10 cellular contexts compared by ENCODE assay signal in the genomic region with DNA sequence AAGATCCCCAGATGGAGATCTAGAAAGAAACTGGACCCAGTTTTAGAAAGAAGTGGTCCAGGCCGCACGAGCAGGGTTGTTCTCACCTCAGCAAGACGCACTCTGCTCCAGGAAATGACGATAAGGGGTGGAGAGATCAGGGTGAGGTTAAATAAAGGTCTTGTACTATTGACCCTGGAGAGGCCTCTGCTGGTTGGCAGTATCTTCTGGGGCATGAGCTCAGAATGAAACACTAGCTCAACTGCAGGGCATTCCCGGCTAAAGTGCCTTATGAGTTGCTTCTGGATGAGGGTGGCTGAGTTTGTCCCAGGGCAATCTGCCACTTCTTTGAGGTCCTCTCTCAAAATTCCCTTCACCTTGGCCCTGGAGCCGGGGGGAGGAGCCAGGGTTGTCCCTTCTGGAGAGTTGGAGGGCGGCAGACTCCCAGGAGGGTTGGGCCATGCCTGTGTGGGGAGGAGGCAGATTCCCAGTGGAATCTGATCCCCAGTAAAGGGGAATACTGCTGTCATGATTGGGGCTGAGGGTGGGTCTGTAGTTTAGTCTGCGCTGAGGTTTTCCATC. TPM values are rescaled to one million over a fixed set of nuclear protein-coding genes. Genes with fewer than 3 reads are reported as not detected.
DNase-seq lines count a peak whose midpoint lies in the region; ATAC-seq, FAIRE-seq and TF ChIP-seq lines count a peak whose summit lies in the region.
"Had no signal": no experiment of that assay in that cellular context is flagged by ENCODE, and none has a peak within 500 bp of the region (broad histone marks: within the 10 kb centered on the region; RNA-seq: fewer than 3 reads in every experiment).

No MANE protein-coding gene starts in this region.

- peak overlapping the region in 1 of 2 donors; percentile 68 for H3K9ac ChIP-seq in colonic mucosa (ENCODE audit: low read depth in 2 of 2, low read length in 2 of 2)
- H3K9ac ChIP-seq in SK-N-SH: no peak overlapping the region

- 90% methylated on average over 5 of the region's 8 CpGs for WGBS in SK-N-SH (ENCODE audit: low lambda C conversion rate)

- H3K27ac Mint-ChIP-seq in activated T-cell treated with anti-CD3 and anti-CD28 coated beads, Interleukin-2, amount 50 U/mL, for 72 hours: no peak overlapping the region

- no peak for FAIRE-seq in H54 (lab: Jason Lieb, UNC)
- FAIRE-seq: colon had no signal

- H3K4me1 ChIP-seq in colonic mucosa (peaks cover 25% of the 10 kb centered on the region), uterus (peaks cover 16 to 28% of the 10 kb centered on the region in 2 donors), SK-N-SH (ENCODE audit: control insufficient read depth in 1 of 2, insufficient read depth in 2 of 2, low read depth in 1 of 2, low read length in 1 of 2) (peaks cover 18 to 90% of the 10 kb centered on the region in 2 experiments)

- intact Hi-C loops in colonic mucosa (cut with DNase I): no loop called here
- intact Hi-C loops in uterus (cut with DNase I; ENCODE audit: low total_unique reads): no loop called here

- TF ChIP-seq CTCF in colonic mucosa (IDR thresholded peaks at IDR 0.05): no peak
- TF ChIP-seq CTCF in uterus (IDR thresholded peaks at IDR 0.05): no peak
- TF ChIP-seq CTCF in SK-N-SH (IDR thresholded peaks at IDR 0.05): no peak

- H3K27ac ChIP-seq in colonic mucosa (peak overlapping the region; percentile 70), uterus (peak overlapping the region; percentile 41 to 94), SK-N-SH (ENCODE audit: low read depth in 2 of 2, low read length in 1 of 2) (peak overlapping the region in 1 of 2 experiments; percentile 50; a peak in 1 of 4 replicates)

- H4K20me1 ChIP-seq in SK-N-SH (ENCODE audit: insufficient read depth): no peaks in the 10 kb centered on the region

- peak; percentile 37 to 86 for ATAC-seq in activated T-cell treated with anti-CD3 and anti-CD28 coated beads, Interleukin-2, amount 50 U/mL, for 72 hours (replicated peaks in 1 of 2)

- peaks cover 22% of the 10 kb centered on the region for H3K27me3 Mint-ChIP-seq in activated T-cell treated with anti-CD3 and anti-CD28 coated beads, Interleukin-2, amount 50 U/mL, for 72 hours (ENCODE audit: low read depth)

- no peak for TF ChIP-seq POLR2A in uterus (IDR thresholded peaks at IDR 0.05)
- no peak for TF ChIP-seq POLR2A in H54 (IDR thresholded peaks at IDR 0.05; ENCODE audit: low read depth, low read length)

- DNase-seq in activated T-cell treated with anti-CD3 and anti-CD28 coated beads, Interleukin-2, amount 50 U/mL, for 72 hours: no peak
- DNase-seq in activated T-cell treated with anti-CD3 and anti-CD28 coated beads, Interleukin-2, amount 50 U/mL, for 48 hours: no peak
- DNase-seq in colonic mucosa: peak; percentile 66
- DNase-seq in medulla oblongata (ENCODE audit: extremely low spot score): peak; percentile 46
- peak in 1 of 2 donors; percentile 49 for DNase-seq in uterus
- no peak for DNase-seq in SK-N-SH
- DNase-seq in activated CD4-positive, alpha-beta T cell treated with anti-CD3 and anti-CD28 coated beads, Interleukin-2, amount 50 U/mL, for 1 hour: no peak
- no peak for DNase-seq in H54 (ENCODE audit: insufficient read length, low spot score)
- DNase-seq: NCI-H1092 treated with DMSO at 0.1 percent for 48 hours had no signal

- H3K4me3 Mint-ChIP-seq in activated T-cell treated with anti-CD3 and anti-CD28 coated beads, Interleukin-2, amount 50 U/mL, for 72 hours: no peak overlapping the region

- CTCF ChIA-PET in SK-N-SH (lab: Yijun Ruan, JAX): interaction anchor here (1.8 to 22.5 kb wide), 7 partner anchors 11 to 107 kb away, joined by 5 to 390 read pairs (median 85); partner anchors contain the start of genes C1QTNF5, MFRP and USP2

- H3K9me2 ChIP-seq in SK-N-SH: no peaks in the 10 kb centered on the region

- H3K36me3 ChIP-seq in colonic mucosa: no peaks in the 10 kb centered on the region
- H3K36me3 ChIP-seq in uterus: no peaks in the 10 kb centered on the region
- H3K36me3 ChIP-seq in SK-N-SH (replicated peaks in 1 of 2; ENCODE audit: control insufficient read depth in 1 of 2, insufficient read depth in 2 of 2, low read length in 1 of 2): no peaks in the 10 kb centered on the region

- no peaks in the 10 kb centered on the region for H3K79me2 ChIP-seq in SK-N-SH (ENCODE audit: insufficient read depth)

- H3K9me3 ChIP-seq in colonic mucosa (no peaks in the 10 kb centered on the region), uterus (no peaks in the 10 kb centered on the region), SK-N-SH (no peaks in the 10 kb centered on the region)

- H3K4me3 ChIP-seq in colonic mucosa (no peak overlapping the region), uterus (no peak overlapping the region), SK-N-SH (ENCODE audit: low read depth in 2 of 2, low read length in 1 of 2) (no peak overlapping the region)

- peaks cover 8% of the 10 kb centered on the region for H3K4me1 Mint-ChIP-seq in activated T-cell treated with anti-CD3 and anti-CD28 coated beads, Interleukin-2, amount 50 U/mL, for 72 hours (ENCODE audit: low read depth)

- no peak for TF ChIP-seq RAD21 in SK-N-SH (IDR thresholded peaks at IDR 0.05; ENCODE audit: low read length)

- no peaks in the 10 kb centered on the region for H3K9me3 Mint-ChIP-seq in activated T-cell treated with anti-CD3 and anti-CD28 coated beads, Interleukin-2, amount 50 U/mL, for 72 hours

- TF ChIP-seq EP300 in SK-N-SH (IDR thresholded peaks at IDR 0.05; ENCODE audit: borderline replicate concordance in 1 of 2, low read depth in 1 of 2, low read length in 1 of 2): no peak

- H3K27me3 ChIP-seq in colonic mucosa (no peaks in the 10 kb centered on the region), uterus (no peaks in the 10 kb centered on the region), SK-N-SH (ENCODE audit: insufficient read depth) (no peaks in the 10 kb centered on the region)

- POLR2A ChIA-PET in SK-N-SH (lab: Yijun Ruan, JAX): no interaction called here

- no peak overlapping the region for H2AFZ ChIP-seq in SK-N-SH (ENCODE audit: low read depth)

- no peaks in the 10 kb centered on the region for H3F3A ChIP-seq in SK-N-SH (replicated peaks; ENCODE audit: insufficient read depth)

- no peaks in the 10 kb centered on the region for H3K36me3 Mint-ChIP-seq in activated T-cell treated with anti-CD3 and anti-CD28 coated beads, Interleukin-2, amount 50 U/mL, for 72 hours (ENCODE audit: insufficient read depth in 2 of 2)

- no peak overlapping the region for H3K4me2 ChIP-seq in SK-N-SH

RNA-seq across cellular contexts. Expression of gene USP2, which starts 10.9 kb away (rescaled TPM):
- 1 to 10 TPM in 1 of 2 donors, under 1 TPM in 1; 0.91 to 3.0 TPM for total RNA-seq in activated T-cell treated with anti-CD3 and anti-CD28 coated beads, Interleukin-2, amount 50 U/mL, for 72 hours
- 10 to 100 TPM in 1 of 2 donors, 1 to 10 TPM in 1; 7.9 to 11.6 TPM for total RNA-seq in colonic mucosa
- 10 to 100 TPM in 1 of 4 donors, 1 to 10 TPM in 1, under 1 TPM in 1, not detected in 1; 0.29 to 28.2 (median 2.1) TPM for total RNA-seq in uterus
- polyA plus RNA-seq in SK-N-SH (2012; rRNA removed): 0.81 and 0.97 TPM in 2 replicates
- 0.46 and 0.60 TPM in 2 replicates for polyA plus RNA-seq in SK-N-SH (2012; cell fraction: cytosol; rRNA removed)
- polyA plus RNA-seq in SK-N-SH (2012; cell fraction: nucleus; rRNA removed): 1.6 TPM in 2 replicates

RNA-seq across cellular contexts. Expression of gene MFRP, which starts 24.1 kb away (rescaled TPM):
- not detected for total RNA-seq in activated T-cell treated with anti-CD3 and anti-CD28 coated beads, Interleukin-2, amount 50 U/mL, for 72 hours
- not detected for total RNA-seq in colonic mucosa
- total RNA-seq in uterus: under 1 TPM in 2 of 4 donors, not detected in 2; 0.07 to 0.26 TPM
- not detected in 2 replicates for polyA plus RNA-seq in SK-N-SH (2012; rRNA removed)
- polyA plus RNA-seq in SK-N-SH (2012; cell fraction: cytosol; rRNA removed): not detected in 2 replicates
- polyA plus RNA-seq in SK-N-SH (2012; cell fraction: nucleus; rRNA removed): not detected in 2 replicates

RNA-seq across cellular contexts. Expression of gene C1QTNF5, which starts 29.9 kb away (rescaled TPM):
- total RNA-seq in activated T-cell treated with anti-CD3 and anti-CD28 coated beads, Interleukin-2, amount 50 U/mL, for 72 hours: not detected
- 1 to 10 TPM; 5.3 to 8.7 TPM for total RNA-seq in colonic mucosa
- 10 to 100 TPM in 3 of 4 donors, 1 to 10 TPM in 1; 6.5 to 40.2 (median 35.7) TPM for total RNA-seq in uterus
- polyA plus RNA-seq in SK-N-SH (2012; rRNA removed): 0.71 and 0.76 TPM in 2 replicates
- 0.53 and 0.84 TPM in 2 replicates for polyA plus RNA-seq in SK-N-SH (2012; cell fraction: cytosol; rRNA removed)
- polyA plus RNA-seq in SK-N-SH (2012; cell fraction: nucleus; rRNA removed): 1.2 and 1.4 TPM in 2 replicates

RNA-seq across cellular contexts. Expression of gene RNF26, which starts 36.2 kb away (rescaled TPM):
- 10 to 100 TPM; 32.5 to 38.9 TPM for total RNA-seq in activated T-cell treated with anti-CD3 and anti-CD28 coated beads, Interleukin-2, amount 50 U/mL, for 72 hours
- total RNA-seq in colonic mucosa (10 to 100 TPM; 22.9 to 46.6 TPM), uterus (10 to 100 TPM in 1 of 4 donors, 1 to 10 TPM in 3; 3.3 to 23.1 (median 6.8) TPM)
- polyA plus RNA-seq in SK-N-SH (2012; rRNA removed): 26.6 and 31.9 TPM in 2 replicates
- polyA plus RNA-seq in SK-N-SH (2012; cell fraction: cytosol; rRNA removed): 14.5 and 21.8 TPM in 2 replicates
- polyA plus RNA-seq in SK-N-SH (2012; cell fraction: nucleus; rRNA removed): 10.4 and 12.2 TPM in 2 replicates

RNA-seq across cellular contexts. Expression of gene THY1, which starts 52.4 kb away (rescaled TPM):
- 1 to 10 TPM; 1.3 to 4.0 TPM for total RNA-seq in activated T-cell treated with anti-CD3 and anti-CD28 coated beads, Interleukin-2, amount 50 U/mL, for 72 hours
- total RNA-seq in colonic mucosa (1 to 10 TPM; 6.6 to 6.9 TPM), uterus (10 to 100 TPM; 10.7 to 88.9 (median 41.3) TPM)
- polyA plus RNA-seq in SK-N-SH (2012; rRNA removed): 1,091 and 1,905 TPM in 2 replicates
- 451 and 1,082 TPM in 2 replicates for polyA plus RNA-seq in SK-N-SH (2012; cell fraction: cytosol; rRNA removed)
- polyA plus RNA-seq in SK-N-SH (2012; cell fraction: nucleus; rRNA removed): 429 and 498 TPM in 2 replicates

Comparison
In these comparisons a context has a peak if more than half of its experiments do, and no peak if none do; other contexts are left out.
1. DNase-seq: peak in colonic mucosa (single experiment) and medulla oblongata (single experiment); none in activated T-cell treated with anti-CD3 and anti-CD28 coated beads, Interleukin-2, amount 50 U/mL, for 72 hours (0 of 2), activated T-cell treated with anti-CD3 and anti-CD28 coated beads, Interleukin-2, amount 50 U/mL, for 48 hours (0 of 2), SK-N-SH (single experiment), activated CD4-positive, alpha-beta T cell treated with anti-CD3 and anti-CD28 coated beads, Interleukin-2, amount 50 U/mL, for 1 hour (single experiment) and H54 (single experiment).
2. RNA of gene C1QTNF5, which starts 29.9 kb away (total RNA-seq): 6.5 to 40.2 TPM in uterus and 5.3 to 8.7 TPM in colonic mucosa; not detected in activated T-cell treated with anti-CD3 and anti-CD28 coated beads, Interleukin-2, amount 50 U/mL, for 72 hours; every median in the first group is over 4 times any median in the second.